8 cellular contexts compared by ENCODE assay signal in genomic region chr6:107493158-107494057, GRCh38. TPM values are rescaled to one million over a fixed set of nuclear protein-coding genes. Genes with fewer than 3 reads are reported as not detected.
DNase-seq lines count a peak whose midpoint lies in the region; ATAC-seq and TF ChIP-seq lines count a peak whose summit lies in the region.

No MANE protein-coding gene starts in this region.

- intact Hi-C loops in heart left ventricle (cut with DNase I): loop anchor here (5.0 to 10.0 kb wide), 9 partner anchors 39 to 181 kb away; no protein-coding TSS in a partner anchor

- H3K9me2 ChIP-seq in Karpas-422 (replicated peaks; ENCODE audit: insufficient read depth, low read length): no peaks in the 10 kb centered on the region

- H2AFZ ChIP-seq in Karpas-422 (ENCODE audit: low read length): no peak overlapping the region

- H3K27ac ChIP-seq in Karpas-422 (ENCODE audit: low read length) (peak overlapping the region; percentile 84), heart left ventricle (peak overlapping the region; percentile 72 to 90 (median 84))

- WGBS in heart left ventricle, 4 donors: 21 to 25% (median 22%) methylated on average over 12 of the region's 12 CpGs

- H3K27me3 ChIP-seq in Karpas-422 (ENCODE audit: low read length): no peaks in the 10 kb centered on the region
- H3K27me3 ChIP-seq in heart left ventricle: peaks cover 0 to 29% (median 0%) of the 10 kb centered on the region in 9 donors
- H3K27me3 ChIP-seq in skeletal muscle satellite cell (ENCODE audit: control insufficient read depth, insufficient read depth, low read length): peaks cover 46% of the 10 kb centered on the region

- no peak for TF ChIP-seq POLR2A in heart left ventricle (IDR thresholded peaks at IDR 0.05)

- H4K20me1 ChIP-seq in Karpas-422 (ENCODE audit: insufficient read depth, low read depth, low read length): peaks cover 3% of the 10 kb centered on the region; the same call in 1 of the 2 replicates

- peak overlapping the region; percentile 93 for H3K4me3 ChIP-seq in Karpas-422 (ENCODE audit: low read length)
- peak overlapping the region in 11 of 12 donors; percentile 58 to 96 (median 83) for H3K4me3 ChIP-seq in heart left ventricle
- no peak overlapping the region for H3K4me3 ChIP-seq in skeletal muscle satellite cell (ENCODE audit: low read length)

- H3K79me2 ChIP-seq in Karpas-422 (ENCODE audit: low read length): peaks cover 82% of the 10 kb centered on the region

- H3K9ac ChIP-seq in Karpas-422 (ENCODE audit: low read length) (peak overlapping the region; percentile 87), skeletal muscle satellite cell (ENCODE audit: low read depth, low read length) (no peak overlapping the region)

- TF ChIP-seq CTCF in heart left ventricle (IDR thresholded peaks at IDR 0.05): no peak

- H3K36me3 ChIP-seq in Karpas-422 (ENCODE audit: insufficient read depth, low read length): peaks cover 18% of the 10 kb centered on the region; the same call in 1 of the 2 replicates
- H3K36me3 ChIP-seq in heart left ventricle: no peaks in the 10 kb centered on the region
- no peaks in the 10 kb centered on the region for H3K36me3 ChIP-seq in skeletal muscle satellite cell (ENCODE audit: insufficient read depth, low read length)

- ATAC-seq in heart left ventricle (peak; percentile 11 to 49 (median 36)), GM19328 (IDR thresholded peaks at IDR 0.05; ENCODE audit: unreplicated experiment) (no peak), GM18867 (IDR thresholded peaks at IDR 0.05; ENCODE audit: unreplicated experiment) (no peak)

- peaks cover 75% of the 10 kb centered on the region for H3K4me1 ChIP-seq in Karpas-422 (ENCODE audit: low read length)
- H3K4me1 ChIP-seq in heart left ventricle: peaks cover 3 to 70% (median 48%) of the 10 kb centered on the region in 12 donors
- peaks cover 41% of the 10 kb centered on the region for H3K4me1 ChIP-seq in skeletal muscle satellite cell (ENCODE audit: control insufficient read depth, insufficient read depth, low read length)

- no peak for DNase-seq in Karpas-422
- peak; percentile 69 for DNase-seq in SHP77 treated with DMSO at 0.1 percent for 48 hours (lab: John Stamatoyannopoulos, UW)
- peak in 2 of 5 donors; percentile 17 to 38 for DNase-seq in heart left ventricle
- no peak for DNase-seq in UCSD-AML1 (lab: John Stamatoyannopoulos, UW; ENCODE audit: unreplicated experiment)
- DNase-seq in ureter (ENCODE audit: low spot score): no peak

- H3K9me3 ChIP-seq in Karpas-422 (ENCODE audit: low read length) (no peaks in the 10 kb centered on the region), heart left ventricle (no peaks in the 10 kb centered on the region), skeletal muscle satellite cell (replicated peaks; ENCODE audit: low read length) (no peaks in the 10 kb centered on the region)

- H3K4me2 ChIP-seq in Karpas-422 (ENCODE audit: low read depth, low read length, poor library complexity, severe bottlenecking) (peak overlapping the region; percentile 91), skeletal muscle satellite cell (ENCODE audit: low read length) (peak overlapping the region; percentile 50)

RNA-seq across cellular contexts. Expression of gene SOBP, which starts 3.5 kb away (rescaled TPM):
- 16.1 and 17.8 TPM in 2 replicates for total RNA-seq in Karpas-422 (2014; rRNA removed; shearing (Covaris generic); ENCODE audit: low replicate concordance)
- 10 to 100 TPM; 14.6 to 24.9 (median 16.5) TPM for total RNA-seq in heart left ventricle
- polyA plus RNA-seq in heart left ventricle: 10 to 100 TPM; 10.6 to 11.4 TPM
- 7.4 and 12.5 TPM in 2 replicates for total RNA-seq in skeletal muscle satellite cell (2012; rRNA removed)
- 12.6 TPM for total RNA-seq in ureter

RNA-seq across cellular contexts. Expression of gene PDSS2, which starts 34.0 kb away (rescaled TPM):
- 7.4 and 16.3 TPM in 2 replicates for total RNA-seq in Karpas-422 (2014; rRNA removed; shearing (Covaris generic); ENCODE audit: low replicate concordance)
- total RNA-seq in heart left ventricle (10 to 100 TPM; 13.2 to 24.4 (median 14.4) TPM), ureter (17.4 TPM)
- polyA plus RNA-seq in heart left ventricle: 10 to 100 TPM in 1 of 2 donors, 1 to 10 TPM in 1; 7.2 to 16.5 TPM
- total RNA-seq in skeletal muscle satellite cell (2012; rRNA removed): 13.4 and 18.6 TPM in 2 replicates

Comparison
In these comparisons a context has a peak if more than half of its experiments do, and no peak if none do; other contexts are left out.
1. ATAC-seq: peak in heart left ventricle (4 of 4); none in GM19328 (single experiment) and GM18867 (single experiment).